ENCODE assay signal across 9 cellular contexts in genomic region chr15:60005352-60006202, GRCh38. TPM values are rescaled to one million over a fixed set of nuclear protein-coding genes. Genes with fewer than 3 reads are reported as not detected.
A peak's percentile ranks its signal among the peaks of the same experiment; 100 is the strongest.
DNase-seq lines count a peak whose midpoint lies in the region; ATAC-seq, FAIRE-seq and TF ChIP-seq lines count a peak whose summit lies in the region.
"Had no signal": no experiment of that assay in that cellular context is flagged by ENCODE, and none has a peak within 500 bp of the region (broad histone marks: within the 10 kb centered on the region; RNA-seq: fewer than 3 reads in every experiment).

No MANE protein-coding gene starts in this region.

- no peak for FAIRE-seq in HepG2 (lab: Jason Lieb, UNC)

- peak overlapping the region; percentile 88 for H3K4me3 Mint-ChIP-seq in activated T-helper 17 cell treated with anti-CD3 and anti-CD28 coated beads, Interleukin-2, amount 50 U/mL, for 72 hours

- TF ChIP-seq EP300 in HepG2 (IDR thresholded peaks at IDR 0.05; ENCODE audit: low read depth in 2 of 2, low read length in 2 of 2) (no peak), HepG2 (CRISPR knock-in tag; IDR thresholded peaks at IDR 0.05; ENCODE audit: borderline replicate concordance) (no peak)

- H3K79me2 ChIP-seq in HepG2 (ENCODE audit: insufficient read depth, low read length): no peaks in the 10 kb centered on the region

- H3K27me3 Mint-ChIP-seq in activated T-helper 17 cell treated with anti-CD3 and anti-CD28 coated beads, Interleukin-2, amount 50 U/mL, for 72 hours: peaks cover 71% of the 10 kb centered on the region

- intact Hi-C loops in A673 (cut with micrococcal nuclease; ENCODE audit: unreplicated experiment) (loop anchor here (10.0 kb wide), 1 partner anchor 319 kb away; no protein-coding TSS in a partner anchor), HepG2 (cut with micrococcal nuclease; ENCODE audit: unreplicated experiment) (no loop called here)

- TF ChIP-seq CTCF in A673 (conservative IDR thresholded peaks at IDR 0.05; ENCODE audit: low read depth, low read length): no peak
- no peak for TF ChIP-seq CTCF in HepG2 (CRISPR knock-in tag; IDR thresholded peaks at IDR 0.05)
- no peak for TF ChIP-seq CTCF in omental fat pad (IDR thresholded peaks at IDR 0.05)

- H3K9me3 Mint-ChIP-seq in activated T-helper 17 cell treated with anti-CD3 and anti-CD28 coated beads, Interleukin-2, amount 50 U/mL, for 72 hours: peaks cover 12% of the 10 kb centered on the region

- no TSS peak for BruUV-seq in A673 (replicated peaks; lab: Mats Ljungman, UMichigan)
- BruUV-seq in HepG2 (replicated peaks; lab: Mats Ljungman, UMichigan): no TSS peak

- peaks cover 21% of the 10 kb centered on the region for H3K4me1 Mint-ChIP-seq in activated T-helper 17 cell treated with anti-CD3 and anti-CD28 coated beads, Interleukin-2, amount 50 U/mL, for 72 hours

- peak; percentile 14 for ATAC-seq in activated T-helper 17 cell treated with anti-CD3 and anti-CD28 coated beads, Interleukin-2, amount 50 U/mL, for 72 hours (replicated peaks)
- peak; percentile 58 for ATAC-seq in HepG2
- ATAC-seq in omental fat pad (ENCODE audit: low FRiP score): no peak

- POLR2A ChIA-PET in A673 (lab: Charles Lee; ENCODE audit: low non-redundant PET) (no interaction called here), HepG2 (lab: Yijun Ruan, JAX) (no interaction called here)

- TF ChIP-seq RAD21 in HepG2 (CRISPR knock-in tag; IDR thresholded peaks at IDR 0.05): no peak

- H3K4me1 ChIP-seq in A673 (ENCODE audit: insufficient read depth, low read length, poor library complexity, severe bottlenecking) (peaks cover 22% of the 10 kb centered on the region), HAP-1 (peaks cover 4% of the 10 kb centered on the region), HepG2 (ENCODE audit: insufficient read depth, low read length) (0 out of 2 replicates have a peak, but pooled peaks cover 5% of the 10 kb centered on the region), urinary bladder (ENCODE audit: insufficient read depth) (no peaks in the 10 kb centered on the region)

- WGBS in HepG2 (ENCODE audit: low lambda C conversion rate): 59% methylated on average over 41 of the region's 77 CpGs
- 2% methylated on average over 77 of the region's 77 CpGs for WGBS in urinary bladder

- H4K20me1 ChIP-seq in HepG2 (ENCODE audit: insufficient read depth, low read length): no peaks in the 10 kb centered on the region

- H3K27ac Mint-ChIP-seq in activated T-helper 17 cell treated with anti-CD3 and anti-CD28 coated beads, Interleukin-2, amount 50 U/mL, for 72 hours: peak overlapping the region; percentile 89

- H3K27me3 ChIP-seq in A673 (replicated peaks; ENCODE audit: insufficient read depth, low read depth, low read length, poor library complexity) (peaks cover 99% of the 10 kb centered on the region), HAP-1 (ENCODE audit: low read depth) (peaks cover 97% of the 10 kb centered on the region), HepG2 (ENCODE audit: control insufficient read depth in 1 of 2, insufficient read depth in 2 of 2, low read length in 2 of 2) (peaks cover 8 to 85% of the 10 kb centered on the region in 2 experiments; a peak in 4 of 5 replicates)

- H3K27ac ChIP-seq in A673 (ENCODE audit: low read depth, low read length, poor library complexity, severe bottlenecking): no peak overlapping the region
- H3K27ac ChIP-seq in HepG2 (ENCODE audit: extremely low read length, insufficient read depth, low read length): no peak overlapping the region
- H3K27ac ChIP-seq in urinary bladder (ENCODE audit: low read depth): no peak overlapping the region

- H3K36me3 ChIP-seq in A673 (ENCODE audit: insufficient read depth, low read length, poor library complexity, severe bottlenecking) (no peaks in the 10 kb centered on the region), HAP-1 (replicated peaks) (no peaks in the 10 kb centered on the region), HepG2 (replicated peaks in 1 of 2; ENCODE audit: control insufficient read depth in 1 of 2, insufficient read depth in 2 of 2, low read length in 2 of 2) (no peaks in the 10 kb centered on the region), urinary bladder (ENCODE audit: insufficient read depth) (no peaks in the 10 kb centered on the region)

- H3K9me3 ChIP-seq in A673 (ENCODE audit: low read depth, low read length, poor library complexity, severe bottlenecking) (no peaks in the 10 kb centered on the region), HAP-1 (no peaks in the 10 kb centered on the region), HepG2 (ENCODE audit: low read length) (no peaks in the 10 kb centered on the region)

- no peak for TF ChIP-seq POLR2A in HepG2 (IDR thresholded peaks at IDR 0.05; ENCODE audit: insufficient read depth in 1 of 2, low read depth in 2 of 2, low read length in 2 of 2)

- DNase-seq in A673 (ENCODE audit: low spot score) (no peak), HAP-1 (ENCODE audit: low spot score in 2 of 2) (no peak), HepG2 (ENCODE audit: low spot score) (no peak), COR-L47 (lab: John Stamatoyannopoulos, UW) (no peak), omental fat pad (ENCODE audit: low spot score) (no peak)
- DNase-seq in stimulated activated CD4-positive, alpha-beta T cell treated with anti-CD3 and anti-CD28 coated beads, Interleukin-4, amount 100 ng/mL, for 4 hours: no peak

- peak overlapping the region; percentile 37 for H3K4me3 ChIP-seq in A673 (ENCODE audit: low read depth, low read length, poor library complexity, severe bottlenecking)
- peak overlapping the region; percentile 1; the same call in 1 of the 2 replicates for H3K4me3 ChIP-seq in HAP-1
- H3K4me3 ChIP-seq in HepG2 (replicated peaks in 1 of 3; ENCODE audit: insufficient read depth in 1 of 3, low read depth in 2 of 3, low read length in 3 of 3): peak overlapping the region; percentile 51 to 73 (median 68); a peak in 5 of 6 replicates
- H3K4me3 ChIP-seq in urinary bladder (ENCODE audit: low read depth, low read length): peak overlapping the region; percentile 49

- H3K4me2 ChIP-seq in HepG2 (ENCODE audit: low read depth, low read length): peak overlapping the region; percentile 80

- no peak overlapping the region for H3K9ac ChIP-seq in HepG2 (ENCODE audit: insufficient read depth, low read depth, low read length)

- in situ Hi-C loops in HAP-1 (cut with MboI; ENCODE audit: low sequenced_read_pairs): no loop called here
- in situ Hi-C loops in HepG2 (cut with HindIII; ENCODE audit: extremely low pct_ligation_motif_present, low pct_unique_long_range_greater_than_20kb): no loop called here

- CTCF ChIA-PET in A673 (lab: Charles Lee): no interaction called here
- CTCF ChIA-PET in HepG2 (lab: Yijun Ruan, JAX; ENCODE audit: low intra/inter-chr PET ratio, low total read pairs): no interaction called here

- H3K36me3 Mint-ChIP-seq in activated T-helper 17 cell treated with anti-CD3 and anti-CD28 coated beads, Interleukin-2, amount 50 U/mL, for 72 hours (ENCODE audit: low read depth): peaks cover 43% of the 10 kb centered on the region

- no peak overlapping the region for H2AFZ ChIP-seq in HepG2 (ENCODE audit: low read length)

TF ChIP-seq in HepG2, 621 proteins besides CTCF, POLR2A, EP300 and RAD21:
- TF ChIP-seq ZBTB49 (CRISPR knock-in tag; IDR thresholded peaks at IDR 0.05; ENCODE audit: borderline replicate concordance): no peak
- TF ChIP-seq ZNF225 (CRISPR knock-in tag; IDR thresholded peaks at IDR 0.05): 0 out of 2 replicates have a peak, but pooled peaks have one; percentile 23

RNA-seq across cellular contexts. Expression of gene FOXB1, which starts 1.5 kb away (rescaled TPM):
- total RNA-seq in A673 (2021) (not detected in 2 replicates), HepG2 (2016; rRNA removed; fragmentation: Illumina TruSeq; extraction: Trizol) (not detected in 2 replicates), urinary bladder (not detected), omental fat pad (not detected)
- total RNA-seq in activated T-helper 17 cell treated with anti-CD3 and anti-CD28 coated beads, Interleukin-2, amount 50 U/mL, for 72 hours: 1 to 10 TPM in 1 of 2 donors, under 1 TPM in 1; 0.77 to 1.1 TPM
- total RNA-seq in HepG2 (2016; cell fraction: cytosol; rRNA removed; fragmentation: Illumina TruSeq; extraction: Trizol; ENCODE audit: low read depth): not detected in 2 replicates
- not detected in 2 replicates for total RNA-seq in HepG2 (2016; cell fraction: insoluble cytoplasmic fraction; rRNA removed; fragmentation: Illumina TruSeq; extraction: Trizol)
- not detected in 2 replicates for total RNA-seq in HepG2 (2016; cell fraction: membrane; rRNA removed; fragmentation: Illumina TruSeq; extraction: Trizol)
- total RNA-seq in HepG2 (2016; cell fraction: nucleus; rRNA removed; fragmentation: Illumina TruSeq; extraction: Trizol): not detected in 2 replicates
- polyA plus RNA-seq in HepG2 (2011; rRNA removed) (not detected in 2 replicates), urinary bladder (0.03 TPM)
- polyA plus RNA-seq in HepG2 (2011; cell fraction: cytosol; rRNA removed): not detected in 2 replicates
- not detected in 2 replicates for polyA plus RNA-seq in HepG2 (2011; cell fraction: nucleus; rRNA removed)
- polyA plus RNA-seq in HepG2 (2012): not detected in 2 replicates
- polyA plus RNA-seq in HepG2 (2016; cell fraction: cytosol; fragmentation: Illumina TruSeq; extraction: Trizol; ENCODE audit: low read depth): not detected in 2 replicates
- polyA plus RNA-seq in HepG2 (2016; cell fraction: insoluble cytoplasmic fraction; fragmentation: Illumina TruSeq; extraction: Trizol; ENCODE audit: low read depth): not detected in 2 replicates
- not detected in 2 replicates for polyA plus RNA-seq in HepG2 (2016; cell fraction: membrane; fragmentation: Illumina TruSeq; extraction: Trizol; ENCODE audit: low read depth)
- polyA plus RNA-seq in HepG2 (2016; cell fraction: nucleus; fragmentation: Illumina TruSeq; extraction: Trizol; ENCODE audit: insufficient read depth, low read depth): not detected in 2 replicates
- polyA minus RNA-seq in HepG2 (2011; rRNA and poly(A)+ RNA removed; ENCODE audit: low replicate concordance): not detected in 2 replicates
- polyA minus RNA-seq in HepG2 (2011; cell fraction: cytosol; rRNA and poly(A)+ RNA removed): not detected in 2 replicates
- not detected in 2 replicates for polyA minus RNA-seq in HepG2 (2011; cell fraction: nucleus; rRNA and poly(A)+ RNA removed)
- total RNA-seq: dermis microvascular lymphatic vessel endothelial cell had no signal

Comparison
In these comparisons a context has a peak if more than half of its experiments do, and no peak if none do; other contexts are left out.
1. H3K4me3 ChIP-seq: peak in every context shown above with its lines; median percentile 68 in HepG2; 49 in urinary bladder; 37 in A673; 1 in HAP-1.